ENCODE assay signal across 23 cellular contexts in genomic region chr17:19717411-19717908, GRCh38. TPM values are rescaled to one million over a fixed set of nuclear protein-coding genes. Genes with fewer than 3 reads are reported as not detected.
DNase-seq lines count a peak whose midpoint lies in the region; ATAC-seq, FAIRE-seq and TF ChIP-seq lines count a peak whose summit lies in the region.
"Had no signal": no experiment of that assay in that cellular context is flagged by ENCODE, and none has a peak within 500 bp of the region (broad histone marks: within the 10 kb centered on the region; RNA-seq: fewer than 3 reads in every experiment).

No MANE protein-coding gene starts in this region.

- no peaks in the 10 kb centered on the region for H3K79me2 ChIP-seq in HepG2 (ENCODE audit: insufficient read depth, low read length)

- peaks cover 0 to 4% of the 10 kb centered on the region in 2 experiments; a peak in 2 of 5 replicates for H3K27me3 ChIP-seq in HepG2 (ENCODE audit: control insufficient read depth in 1 of 2, insufficient read depth in 2 of 2, low read length in 2 of 2)
- no peaks in the 10 kb centered on the region for H3K27me3 ChIP-seq in right lobe of liver
- no peaks in the 10 kb centered on the region for H3K27me3 ChIP-seq in thyroid gland

- in situ Hi-C loops in HepG2 (cut with HindIII; ENCODE audit: extremely low pct_ligation_motif_present, low pct_unique_long_range_greater_than_20kb), result loop anchor here (25.0 kb wide), 1 partner anchor 205 kb away; no protein-coding TSS in a partner anchor

- FAIRE-seq in HepG2 (lab: Jason Lieb, UNC) (no peak), kidney (lab: Jason Lieb, UNC) (no peak)

- CTCF ChIA-PET in HepG2 (lab: Yijun Ruan, JAX; ENCODE audit: low intra/inter-chr PET ratio, low total read pairs), result no interaction called here

- H3K9me3 ChIP-seq in HepG2 (ENCODE audit: low read length) (no peaks in the 10 kb centered on the region), right lobe of liver (no peaks in the 10 kb centered on the region), kidney (ENCODE audit: control insufficient read depth in 1 of 2, low read length in 2 of 2) (no peaks in the 10 kb centered on the region), thyroid gland (no peaks in the 10 kb centered on the region)

- no peak for DNase-seq in HepG2 (ENCODE audit: low spot score)
- DNase-seq in right lobe of liver, result no peak
- no peak for DNase-seq in caudate nucleus (lab: John Stamatoyannopoulos, UW)
- no peak for DNase-seq in kidney
- peak; percentile 70 for DNase-seq in thyroid gland
- DNase-seq in SK-N-DZ (ENCODE audit: low spot score), result no peak
- DNase-seq in AG20443 (ENCODE audit: low spot score), result no peak
- DNase-seq: EL, GF-D8, GOT3, IMR-90, NCI-H1105, NCI-H1694, NCI-H2081 treated with DMSO at 0.1 percent for 48 hours, NCI-H2171 treated with DMSO at 0.1 percent for 48 hours, NCI-H446, NCI-H526, OCI-M1, Right ventricle myocardium superior had no signal

- TF ChIP-seq CTCF in HepG2 (CRISPR knock-in tag; IDR thresholded peaks at IDR 0.05), result no peak
- no peak for TF ChIP-seq CTCF in right lobe of liver (IDR thresholded peaks at IDR 0.05)
- TF ChIP-seq CTCF in kidney (IDR thresholded peaks at IDR 0.05; ENCODE audit: borderline replicate concordance, extremely low read depth, insufficient read depth), result no peak
- TF ChIP-seq CTCF in thyroid gland (IDR thresholded peaks at IDR 0.05), result no peak

- POLR2A ChIA-PET in HepG2 (lab: Yijun Ruan, JAX), result interaction anchor here (1.2 to 2.6 kb wide), 3 partner anchors 11 to 69 kb away, joined by 3 to 17 read pairs (median 13); partner anchors contain the start of gene ALDH3A2

- intact Hi-C loops in HepG2 (cut with micrococcal nuclease; ENCODE audit: unreplicated experiment), result loop anchor here (5.0 kb wide), 2 partner anchors 45 kb away; no protein-coding TSS in a partner anchor
- intact Hi-C loops in right lobe of liver (cut with DNase I), result no loop called here
- intact Hi-C loops in kidney (cut with DNase I), result no loop called here
- intact Hi-C loops in thyroid gland (cut with DNase I), result no loop called here

- no TSS peak for BruUV-seq in HepG2 (replicated peaks; lab: Mats Ljungman, UMichigan)

- no peaks in the 10 kb centered on the region for H3K36me3 ChIP-seq in HepG2 (replicated peaks in 1 of 2; ENCODE audit: control insufficient read depth in 1 of 2, insufficient read depth in 2 of 2, low read length in 2 of 2)
- H3K36me3 ChIP-seq in right lobe of liver, result no peaks in the 10 kb centered on the region
- H3K36me3 ChIP-seq in kidney (ENCODE audit: control insufficient read depth in 1 of 2, insufficient read depth in 2 of 2, low read length in 2 of 2), result no peaks in the 10 kb centered on the region
- no peaks in the 10 kb centered on the region for H3K36me3 ChIP-seq in thyroid gland

- peak overlapping the region; percentile 49; the same call in 1 of the 2 replicates for H3K4me2 ChIP-seq in HepG2 (ENCODE audit: low read depth, low read length)

- no peak overlapping the region for H2AFZ ChIP-seq in HepG2 (ENCODE audit: low read length)

- H4K20me1 ChIP-seq in HepG2 (ENCODE audit: insufficient read depth, low read length), result no peaks in the 10 kb centered on the region

- 45% methylated on average over 10 of the region's 10 CpGs for WGBS in HepG2 (ENCODE audit: low lambda C conversion rate)
- WGBS in right lobe of liver (ENCODE audit: insufficient coverage, low coverage, low lambda C conversion rate, missing lambda C conversion rate), result 100% methylated on average over 1 of the region's 10 CpGs
- WGBS in thyroid gland, 2 donors, result 58 to 71% methylated on average over 10 of the region's 10 CpGs

- peaks cover 71% of the 10 kb centered on the region for H3K4me1 ChIP-seq in HepG2 (ENCODE audit: insufficient read depth, low read length)
- H3K4me1 ChIP-seq in right lobe of liver, result peaks cover 0 to 12% (median 4%) of the 10 kb centered on the region in 4 donors
- peaks cover 31 to 46% of the 10 kb centered on the region in 2 donors for H3K4me1 ChIP-seq in kidney (ENCODE audit: control insufficient read depth in 1 of 2, insufficient read depth in 1 of 2, low read depth in 1 of 2, low read length in 2 of 2)
- H3K4me1 ChIP-seq in thyroid gland, result peaks cover 30 to 70% of the 10 kb centered on the region in 2 donors

- no peak overlapping the region for H3K9ac ChIP-seq in HepG2 (ENCODE audit: insufficient read depth, low read depth, low read length)
- no peak overlapping the region for H3K9ac ChIP-seq in kidney (ENCODE audit: low read length in 2 of 2)

- ATAC-seq in HepG2, result no peak
- ATAC-seq in right lobe of liver, result no peak
- ATAC-seq in GM19395 (IDR thresholded peaks at IDR 0.05; ENCODE audit: unreplicated experiment), result no peak

- TF ChIP-seq EP300 in HepG2 (IDR thresholded peaks at IDR 0.05; ENCODE audit: low read depth in 2 of 2, low read length in 2 of 2) (no peak), HepG2 (CRISPR knock-in tag; IDR thresholded peaks at IDR 0.05; ENCODE audit: borderline replicate concordance) (no peak)

- TF ChIP-seq POLR2A in HepG2 (IDR thresholded peaks at IDR 0.05; ENCODE audit: insufficient read depth in 1 of 2, low read depth in 2 of 2, low read length in 2 of 2), result no peak
- no peak for TF ChIP-seq POLR2A in right lobe of liver (IDR thresholded peaks at IDR 0.05)
- TF ChIP-seq POLR2A in thyroid gland (IDR thresholded peaks at IDR 0.05), result no peak

- TF ChIP-seq RAD21 in HepG2 (CRISPR knock-in tag; IDR thresholded peaks at IDR 0.05), result no peak

- H3K4me3 ChIP-seq in HepG2 (replicated peaks in 1 of 3; ENCODE audit: insufficient read depth in 1 of 3, low read depth in 2 of 3, low read length in 3 of 3) (0 out of 6 replicates have a peak overlapping the region, but pooled peaks of 1 of the 3 experiments have one; percentile 10), right lobe of liver (no peak overlapping the region), kidney (ENCODE audit: low read length in 2 of 2) (peak overlapping the region; percentile 26 to 60), thyroid gland (replicated peaks in 1 of 3) (no peak overlapping the region)

- H3K27ac ChIP-seq in HepG2 (ENCODE audit: extremely low read length, insufficient read depth, low read length), result no peak overlapping the region
- no peak overlapping the region for H3K27ac ChIP-seq in right lobe of liver
- peak overlapping the region; percentile 21 for H3K27ac ChIP-seq in caudate nucleus (ENCODE audit: low read depth, low read length)
- H3K27ac ChIP-seq in kidney (ENCODE audit: low read depth in 2 of 2, low read length in 2 of 2), result peak overlapping the region; percentile 73 to 80
- peak overlapping the region; percentile 41 to 65 (median 43) for H3K27ac ChIP-seq in thyroid gland
- H3K27ac ChIP-seq: C4-2B had no signal

RNA-seq across cellular contexts. Expression of gene SLC47A2, which starts 1.1 kb away (rescaled TPM):
- total RNA-seq in HepG2 (2016; rRNA removed; fragmentation: Illumina TruSeq; extraction: Trizol) (0.04 TPM in 1 of 2 replicates, not detected in the other), right lobe of liver (not detected), kidney (46.3 TPM), thyroid gland (1 to 10 TPM in 1 of 4 donors, under 1 TPM in 1, not detected in 2; 0.45 to 1.4 TPM)
- not detected in 2 replicates for total RNA-seq in HepG2 (2016; cell fraction: cytosol; rRNA removed; fragmentation: Illumina TruSeq; extraction: Trizol; ENCODE audit: low read depth)
- total RNA-seq in HepG2 (2016; cell fraction: insoluble cytoplasmic fraction; rRNA removed; fragmentation: Illumina TruSeq; extraction: Trizol), result 0.04 TPM in 1 of 2 replicates, not detected in the other
- total RNA-seq in HepG2 (2016; cell fraction: membrane; rRNA removed; fragmentation: Illumina TruSeq; extraction: Trizol), result 0.06 TPM in 1 of 2 replicates, not detected in the other
- total RNA-seq in HepG2 (2016; cell fraction: nucleus; rRNA removed; fragmentation: Illumina TruSeq; extraction: Trizol), result 0.25 TPM in 1 of 2 replicates, not detected in the other
- polyA plus RNA-seq in HepG2 (2011; rRNA removed) (not detected in 2 replicates), kidney (ENCODE audit: insufficient read depth, low read depth, low replicate concordance) (61.5 TPM)
- polyA plus RNA-seq in HepG2 (2011; cell fraction: cytosol; rRNA removed), result not detected in 2 replicates
- not detected in 2 replicates for polyA plus RNA-seq in HepG2 (2011; cell fraction: nucleus; rRNA removed)
- polyA plus RNA-seq in HepG2 (2012), result 0.07 and 0.17 TPM in 2 replicates
- polyA plus RNA-seq in HepG2 (2016; cell fraction: cytosol; fragmentation: Illumina TruSeq; extraction: Trizol; ENCODE audit: low read depth), result not detected in 2 replicates
- polyA plus RNA-seq in HepG2 (2016; cell fraction: insoluble cytoplasmic fraction; fragmentation: Illumina TruSeq; extraction: Trizol; ENCODE audit: low read depth), result not detected in 2 replicates
- polyA plus RNA-seq in HepG2 (2016; cell fraction: membrane; fragmentation: Illumina TruSeq; extraction: Trizol; ENCODE audit: low read depth), result not detected in 2 replicates
- polyA plus RNA-seq in HepG2 (2016; cell fraction: nucleus; fragmentation: Illumina TruSeq; extraction: Trizol; ENCODE audit: insufficient read depth, low read depth), result not detected in 2 replicates
- 0.21 TPM in 1 of 2 replicates, not detected in the other for polyA minus RNA-seq in HepG2 (2011; rRNA and poly(A)+ RNA removed; ENCODE audit: low replicate concordance)
- not detected in 2 replicates for polyA minus RNA-seq in HepG2 (2011; cell fraction: cytosol; rRNA and poly(A)+ RNA removed)
- not detected in 2 replicates for polyA minus RNA-seq in HepG2 (2011; cell fraction: nucleus; rRNA and poly(A)+ RNA removed)
- not detected in 2 replicates for polyA plus RNA-seq in SK-N-DZ (2014; cell fraction: cytosol; rRNA removed)
- polyA plus RNA-seq in SK-N-DZ (2014; cell fraction: nucleus; rRNA removed), result not detected in 2 replicates
- total RNA-seq: IMR-90, Right ventricle myocardium superior, SK-MEL-5 had no signal
- polyA plus RNA-seq: AG04450, IMR-90 had no signal

RNA-seq across cellular contexts. Expression of gene ALDH3A1, which starts 30.6 kb away (rescaled TPM):
- total RNA-seq in HepG2 (2016; rRNA removed; fragmentation: Illumina TruSeq; extraction: Trizol), result 0.45 and 0.62 TPM in 2 replicates
- 0.18 and 0.61 TPM in 2 replicates for total RNA-seq in HepG2 (2016; cell fraction: cytosol; rRNA removed; fragmentation: Illumina TruSeq; extraction: Trizol; ENCODE audit: low read depth)
- 0.50 and 0.65 TPM in 2 replicates for total RNA-seq in HepG2 (2016; cell fraction: insoluble cytoplasmic fraction; rRNA removed; fragmentation: Illumina TruSeq; extraction: Trizol)
- total RNA-seq in HepG2 (2016; cell fraction: membrane; rRNA removed; fragmentation: Illumina TruSeq; extraction: Trizol), result 0.38 and 0.49 TPM in 2 replicates
- total RNA-seq in HepG2 (2016; cell fraction: nucleus; rRNA removed; fragmentation: Illumina TruSeq; extraction: Trizol), result 0.25 and 0.50 TPM in 2 replicates
- 0.07 and 0.29 TPM in 2 replicates for polyA plus RNA-seq in HepG2 (2011; rRNA removed)
- polyA plus RNA-seq in HepG2 (2011; cell fraction: cytosol; rRNA removed), result 0.09 TPM in 1 of 2 replicates, not detected in the other
- polyA plus RNA-seq in HepG2 (2011; cell fraction: nucleus; rRNA removed), result 0.11 and 0.19 TPM in 2 replicates
- polyA plus RNA-seq in HepG2 (2012), result 0.08 and 0.13 TPM in 2 replicates
- polyA plus RNA-seq in HepG2 (2016; cell fraction: cytosol; fragmentation: Illumina TruSeq; extraction: Trizol; ENCODE audit: low read depth), result 0.10 and 0.26 TPM in 2 replicates
- 0.56 and 0.68 TPM in 2 replicates for polyA plus RNA-seq in HepG2 (2016; cell fraction: insoluble cytoplasmic fraction; fragmentation: Illumina TruSeq; extraction: Trizol; ENCODE audit: low read depth)
- polyA plus RNA-seq in HepG2 (2016; cell fraction: membrane; fragmentation: Illumina TruSeq; extraction: Trizol; ENCODE audit: low read depth), result 0.30 and 0.86 TPM in 2 replicates
- 0.92 and 2.1 TPM in 2 replicates for polyA plus RNA-seq in HepG2 (2016; cell fraction: nucleus; fragmentation: Illumina TruSeq; extraction: Trizol; ENCODE audit: insufficient read depth, low read depth)
- polyA minus RNA-seq in HepG2 (2011; rRNA and poly(A)+ RNA removed; ENCODE audit: low replicate concordance), result 10.9 TPM in 1 of 2 replicates, not detected in the other
- not detected in 2 replicates for polyA minus RNA-seq in HepG2 (2011; cell fraction: cytosol; rRNA and poly(A)+ RNA removed)
- not detected in 2 replicates for polyA minus RNA-seq in HepG2 (2011; cell fraction: nucleus; rRNA and poly(A)+ RNA removed)
- 10 to 100 TPM in 2 of 6 experiments, 1 to 10 TPM in 2, under 1 TPM in 2; 0.26 to 13.8 (median 1.7) TPM for total RNA-seq in right lobe of liver
- total RNA-seq in kidney, result 1.4 TPM
- 0.75 TPM for polyA plus RNA-seq in kidney (ENCODE audit: insufficient read depth, low read depth, low replicate concordance)
- 1 to 10 TPM in 2 of 4 donors, under 1 TPM in 1, not detected in 1; 0.94 to 1.6 (median 1.1) TPM for total RNA-seq in thyroid gland
- not detected in 2 replicates for polyA plus RNA-seq in SK-N-DZ (2014; cell fraction: cytosol; rRNA removed)
- polyA plus RNA-seq in SK-N-DZ (2014; cell fraction: nucleus; rRNA removed), result 0.61 TPM in 1 of 2 replicates, not detected in the other
- total RNA-seq: IMR-90 had no signal
- polyA plus RNA-seq: IMR-90 had no signal

Comparison
In these comparisons a context has a peak if more than half of its experiments do, and no peak if none do; other contexts are left out.
1. DNase-seq: peak in thyroid gland (2 of 2); none in HepG2 (single experiment), right lobe of liver (0 of 3), caudate nucleus (0 of 61), kidney (single experiment), SK-N-DZ (single experiment) and AG20443 (single experiment).
2. H3K27ac ChIP-seq: peak in caudate nucleus (single experiment), kidney (2 of 2) and thyroid gland (3 of 3); none in HepG2 (single experiment) and right lobe of liver (0 of 3).
3. H3K4me3 ChIP-seq: peak in kidney (2 of 2); none in right lobe of liver (0 of 3) and thyroid gland (0 of 3).
4. RNA of gene SLC47A2, which starts 1.1 kb away (total RNA-seq): 46.3 TPM in kidney (single experiment); 0.45 to 1.4 TPM in thyroid gland, 0.04 to 0.25 TPM in HepG2 and not detected in right lobe of liver; every median in the first group is over 10 times any median in the second.